In the genomic region with DNA sequence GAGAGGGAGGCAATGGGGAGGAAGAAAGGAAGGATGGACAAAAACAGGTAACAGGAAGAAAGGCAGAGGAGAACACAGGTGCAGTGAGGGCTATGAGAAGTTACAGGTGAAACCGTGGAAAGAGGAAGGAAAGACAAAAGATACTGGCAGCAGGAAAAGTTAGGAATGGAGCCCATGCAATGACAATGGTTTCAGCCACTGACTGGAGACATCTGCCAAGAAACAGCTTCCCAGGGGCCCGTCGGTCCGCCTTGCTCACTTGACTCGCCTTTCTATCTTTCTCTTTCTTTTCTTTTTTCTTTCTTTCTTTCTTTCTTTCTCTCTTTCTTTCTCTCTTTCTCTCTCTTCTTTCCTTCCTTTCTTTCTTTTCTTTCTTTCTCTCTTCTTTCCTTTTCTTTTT, we compare ENCODE assay signal across 2 cellular contexts.
TF ChIP-seq lines count a peak whose summit lies in the region.

No MANE protein-coding gene starts in this region.

TF ChIP-seq in HepG2, 621 proteins besides CTCF, POLR2A, EP300 and RAD21:
- TF ChIP-seq SRSF9 (IDR thresholded peaks at IDR 0.05; ENCODE audit: borderline replicate concordance, insufficient read depth, low read depth, low read length, poor library complexity, severe bottlenecking) (peak; percentile 60), TGIF2 (CRISPR knock-in tag; IDR thresholded peaks at IDR 0.05) (no peak), ISX (CRISPR knock-in tag; conservative IDR thresholded peaks at IDR 0.05) (no peak), ZNF749 (CRISPR knock-in tag; IDR thresholded peaks at IDR 0.05; ENCODE audit: borderline replicate concordance) (no peak), U2AF2 (IDR thresholded peaks at IDR 0.05; ENCODE audit: low read depth, low read length) (peak; percentile 80; the same call in 1 of the 2 replicates), ZNF101 (CRISPR knock-in tag; IDR thresholded peaks at IDR 0.05; ENCODE audit: borderline replicate concordance, low read depth) (no peak), ZFYVE20 (CRISPR knock-in tag; IDR thresholded peaks at IDR 0.05; ENCODE audit: borderline replicate concordance, low read depth) (no peak), NCOR1 (IDR thresholded peaks at IDR 0.05; ENCODE audit: borderline replicate concordance, low read length) (no peak), TSC22D2 (CRISPR knock-in tag; IDR thresholded peaks at IDR 0.05; ENCODE audit: borderline replicate concordance) (no peak), SP2 (CRISPR knock-in tag; IDR thresholded peaks at IDR 0.05) (no peak), ZNF75D (CRISPR knock-in tag; IDR thresholded peaks at IDR 0.05; ENCODE audit: borderline replicate concordance) (no peak), LCORL (IDR thresholded peaks at IDR 0.05) (no peak), LCORL (CRISPR knock-in tag; IDR thresholded peaks at IDR 0.05) (no peak), ETV5 (CRISPR knock-in tag; IDR thresholded peaks at IDR 0.05; ENCODE audit: borderline replicate concordance) (no peak), MAF1 (CRISPR knock-in tag; IDR thresholded peaks at IDR 0.05; ENCODE audit: borderline replicate concordance) (no peak), ZNF160 (CRISPR knock-in tag; IDR thresholded peaks at IDR 0.05) (no peak)
- TF ChIP-seq, protein P1, sequence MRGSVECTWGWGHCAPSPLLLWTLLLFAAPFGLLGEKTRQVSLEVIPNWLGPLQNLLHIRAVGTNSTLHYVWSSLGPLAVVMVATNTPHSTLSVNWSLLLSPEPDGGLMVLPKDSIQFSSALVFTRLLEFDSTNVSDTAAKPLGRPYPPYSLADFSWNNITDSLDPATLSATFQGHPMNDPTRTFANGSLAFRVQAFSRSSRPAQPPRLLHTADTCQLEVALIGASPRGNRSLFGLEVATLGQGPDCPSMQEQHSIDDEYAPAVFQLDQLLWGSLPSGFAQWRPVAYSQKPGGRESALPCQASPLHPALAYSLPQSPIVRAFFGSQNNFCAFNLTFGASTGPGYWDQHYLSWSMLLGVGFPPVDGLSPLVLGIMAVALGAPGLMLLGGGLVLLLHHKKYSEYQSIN (CRISPR knock-in tag; IDR thresholded peaks at IDR 0.05; ENCODE audit: borderline replicate concordance): no peak
- TF ChIP-seq, protein P2, sequence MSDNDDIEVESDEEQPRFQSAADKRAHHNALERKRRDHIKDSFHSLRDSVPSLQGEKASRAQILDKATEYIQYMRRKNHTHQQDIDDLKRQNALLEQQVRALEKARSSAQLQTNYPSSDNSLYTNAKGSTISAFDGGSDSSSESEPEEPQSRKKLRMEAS (IDR thresholded peaks at IDR 0.05): no peak

TF ChIP-seq in K562, 482 proteins besides CTCF, POLR2A, EP300 and RAD21:
- peak; percentile 52 for TF ChIP-seq U2AF1 (optimal IDR thresholded peaks at IDR 0.05; ENCODE audit: low read depth, low read length)
- TF ChIP-seq, protein P3, sequence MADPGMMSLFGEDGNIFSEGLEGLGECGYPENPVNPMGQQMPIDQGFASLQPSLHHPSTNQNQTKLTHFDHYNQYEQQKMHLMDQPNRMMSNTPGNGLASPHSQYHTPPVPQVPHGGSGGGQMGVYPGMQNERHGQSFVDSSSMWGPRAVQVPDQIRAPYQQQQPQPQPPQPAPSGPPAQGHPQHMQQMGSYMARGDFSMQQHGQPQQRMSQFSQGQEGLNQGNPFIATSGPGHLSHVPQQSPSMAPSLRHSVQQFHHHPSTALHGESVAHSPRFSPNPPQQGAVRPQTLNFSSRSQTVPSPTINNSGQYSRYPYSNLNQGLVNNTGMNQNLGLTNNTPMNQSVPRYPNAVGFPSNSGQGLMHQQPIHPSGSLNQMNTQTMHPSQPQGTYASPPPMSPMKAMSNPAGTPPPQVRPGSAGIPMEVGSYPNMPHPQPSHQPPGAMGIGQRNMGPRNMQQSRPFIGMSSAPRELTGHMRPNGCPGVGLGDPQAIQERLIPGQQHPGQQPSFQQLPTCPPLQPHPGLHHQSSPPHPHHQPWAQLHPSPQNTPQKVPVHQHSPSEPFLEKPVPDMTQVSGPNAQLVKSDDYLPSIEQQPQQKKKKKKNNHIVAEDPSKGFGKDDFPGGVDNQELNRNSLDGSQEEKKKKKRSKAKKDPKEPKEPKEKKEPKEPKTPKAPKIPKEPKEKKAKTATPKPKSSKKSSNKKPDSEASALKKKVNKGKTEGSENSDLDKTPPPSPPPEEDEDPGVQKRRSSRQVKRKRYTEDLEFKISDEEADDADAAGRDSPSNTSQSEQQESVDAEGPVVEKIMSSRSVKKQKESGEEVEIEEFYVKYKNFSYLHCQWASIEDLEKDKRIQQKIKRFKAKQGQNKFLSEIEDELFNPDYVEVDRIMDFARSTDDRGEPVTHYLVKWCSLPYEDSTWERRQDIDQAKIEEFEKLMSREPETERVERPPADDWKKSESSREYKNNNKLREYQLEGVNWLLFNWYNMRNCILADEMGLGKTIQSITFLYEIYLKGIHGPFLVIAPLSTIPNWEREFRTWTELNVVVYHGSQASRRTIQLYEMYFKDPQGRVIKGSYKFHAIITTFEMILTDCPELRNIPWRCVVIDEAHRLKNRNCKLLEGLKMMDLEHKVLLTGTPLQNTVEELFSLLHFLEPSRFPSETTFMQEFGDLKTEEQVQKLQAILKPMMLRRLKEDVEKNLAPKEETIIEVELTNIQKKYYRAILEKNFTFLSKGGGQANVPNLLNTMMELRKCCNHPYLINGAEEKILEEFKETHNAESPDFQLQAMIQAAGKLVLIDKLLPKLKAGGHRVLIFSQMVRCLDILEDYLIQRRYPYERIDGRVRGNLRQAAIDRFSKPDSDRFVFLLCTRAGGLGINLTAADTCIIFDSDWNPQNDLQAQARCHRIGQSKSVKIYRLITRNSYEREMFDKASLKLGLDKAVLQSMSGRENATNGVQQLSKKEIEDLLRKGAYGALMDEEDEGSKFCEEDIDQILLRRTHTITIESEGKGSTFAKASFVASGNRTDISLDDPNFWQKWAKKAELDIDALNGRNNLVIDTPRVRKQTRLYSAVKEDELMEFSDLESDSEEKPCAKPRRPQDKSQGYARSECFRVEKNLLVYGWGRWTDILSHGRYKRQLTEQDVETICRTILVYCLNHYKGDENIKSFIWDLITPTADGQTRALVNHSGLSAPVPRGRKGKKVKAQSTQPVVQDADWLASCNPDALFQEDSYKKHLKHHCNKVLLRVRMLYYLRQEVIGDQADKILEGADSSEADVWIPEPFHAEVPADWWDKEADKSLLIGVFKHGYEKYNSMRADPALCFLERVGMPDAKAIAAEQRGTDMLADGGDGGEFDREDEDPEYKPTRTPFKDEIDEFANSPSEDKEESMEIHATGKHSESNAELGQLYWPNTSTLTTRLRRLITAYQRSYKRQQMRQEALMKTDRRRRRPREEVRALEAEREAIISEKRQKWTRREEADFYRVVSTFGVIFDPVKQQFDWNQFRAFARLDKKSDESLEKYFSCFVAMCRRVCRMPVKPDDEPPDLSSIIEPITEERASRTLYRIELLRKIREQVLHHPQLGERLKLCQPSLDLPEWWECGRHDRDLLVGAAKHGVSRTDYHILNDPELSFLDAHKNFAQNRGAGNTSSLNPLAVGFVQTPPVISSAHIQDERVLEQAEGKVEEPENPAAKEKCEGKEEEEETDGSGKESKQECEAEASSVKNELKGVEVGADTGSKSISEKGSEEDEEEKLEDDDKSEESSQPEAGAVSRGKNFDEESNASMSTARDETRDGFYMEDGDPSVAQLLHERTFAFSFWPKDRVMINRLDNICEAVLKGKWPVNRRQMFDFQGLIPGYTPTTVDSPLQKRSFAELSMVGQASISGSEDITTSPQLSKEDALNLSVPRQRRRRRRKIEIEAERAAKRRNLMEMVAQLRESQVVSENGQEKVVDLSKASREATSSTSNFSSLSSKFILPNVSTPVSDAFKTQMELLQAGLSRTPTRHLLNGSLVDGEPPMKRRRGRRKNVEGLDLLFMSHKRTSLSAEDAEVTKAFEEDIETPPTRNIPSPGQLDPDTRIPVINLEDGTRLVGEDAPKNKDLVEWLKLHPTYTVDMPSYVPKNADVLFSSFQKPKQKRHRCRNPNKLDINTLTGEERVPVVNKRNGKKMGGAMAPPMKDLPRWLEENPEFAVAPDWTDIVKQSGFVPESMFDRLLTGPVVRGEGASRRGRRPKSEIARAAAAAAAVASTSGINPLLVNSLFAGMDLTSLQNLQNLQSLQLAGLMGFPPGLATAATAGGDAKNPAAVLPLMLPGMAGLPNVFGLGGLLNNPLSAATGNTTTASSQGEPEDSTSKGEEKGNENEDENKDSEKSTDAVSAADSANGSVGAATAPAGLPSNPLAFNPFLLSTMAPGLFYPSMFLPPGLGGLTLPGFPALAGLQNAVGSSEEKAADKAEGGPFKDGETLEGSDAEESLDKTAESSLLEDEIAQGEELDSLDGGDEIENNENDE (IDR thresholded peaks at IDR 0.05; ENCODE audit: low read depth, low read length): no peak
- no peak for TF ChIP-seq TSC22D4 (tag; IDR thresholded peaks at IDR 0.05)
- TF ChIP-seq SLC30A9 (CRISPR knock-in tag; IDR thresholded peaks at IDR 0.05): no peak
TF ChIP-seq in K562: peak in this region for 1.
